In genomic region chr6:337782-338464, GRCh38 we compare ENCODE assay signal across 13 cellular contexts. TPM values are rescaled to one million over a fixed set of nuclear protein-coding genes. Genes with fewer than 3 reads are reported as not detected.
A peak's percentile ranks its signal among the peaks of the same experiment; 100 is the strongest.
DNase-seq lines count a peak whose midpoint lies in the region; ATAC-seq and TF ChIP-seq lines count a peak whose summit lies in the region.
"Had no signal": no experiment of that assay in that cellular context is flagged by ENCODE, and none has a peak within 500 bp of the region (broad histone marks: within the 10 kb centered on the region; RNA-seq: fewer than 3 reads in every experiment).

No MANE protein-coding gene starts in this region.

- H3K9me3 ChIP-seq in left ventricle myocardium inferior (replicated peaks) (no peaks in the 10 kb centered on the region), vagina (no peaks in the 10 kb centered on the region), MG63 (no peaks in the 10 kb centered on the region)

- ATAC-seq in Right ventricle myocardium superior (ENCODE audit: poor library complexity) = peak; percentile 24
- ATAC-seq in activated B cell treated with CpG ODN at 0.5 μM for 24 hours (ENCODE audit: low read depth) = peak; percentile 31
- ATAC-seq in effector memory CD8-positive, alpha-beta T cell (replicated peaks) = no peak
- ATAC-seq: SK-N-SH treated with all-trans-retinoic acid at 6 μM for 48 hours had no signal

- no peak for TF ChIP-seq POLR2A in vagina (IDR thresholded peaks at IDR 0.05)

- H3K4me3 ChIP-seq in left ventricle myocardium inferior (no peak overlapping the region), vagina (no peak overlapping the region), MG63 (no peak overlapping the region)

- H3K36me3 ChIP-seq in left ventricle myocardium inferior = no peaks in the 10 kb centered on the region
- no peaks in the 10 kb centered on the region for H3K36me3 ChIP-seq in vagina
- H3K36me3 ChIP-seq in MG63 = no peaks in the 10 kb centered on the region

- DNase-seq in Right ventricle myocardium superior = no peak
- no peak for DNase-seq in left ventricle myocardium inferior
- no peak for DNase-seq in activated B cell treated with CpG ODN at 0.5 μM for 24 hours
- DNase-seq in effector memory CD8-positive, alpha-beta T cell = no peak
- DNase-seq in DMS79 (lab: John Stamatoyannopoulos, UW) = no peak
- no peak for DNase-seq in vagina (ENCODE audit: extremely low spot score in 2 of 2)
- no peak for DNase-seq in MG63
- DNase-seq: effector CD8-positive, alpha-beta T cell; NCI-H2029; stimulated activated naive CD4-positive, alpha-beta T cell had no signal

- H3K27ac ChIP-seq in left ventricle myocardium inferior (replicated peaks) (no peak overlapping the region), vagina (no peak overlapping the region)

- POLR2A ChIA-PET in activated B cell treated with CpG ODN at 0.5 μM for 24 hours (lab: Charles Lee) = interaction anchor here (0.7 to 7.2 kb wide), 15 partner anchors 9 to 154 kb away, joined by 3 to 60 read pairs (median 5); partner anchors contain the start of genes DUSP22 and IRF4

- CTCF ChIA-PET in activated B cell treated with CpG ODN at 0.5 μM for 24 hours (lab: Charles Lee) = interaction anchor here (0.6 to 1.6 kb wide), 3 partner anchors 35 to 119 kb away, joined by 3 to 5 read pairs (median 4); no protein-coding TSS in a partner anchor

- H3K4me3 Mint-ChIP-seq in activated B cell treated with CpG ODN at 0.5 μM for 24 hours = peak overlapping the region; percentile 60
- H3K4me3 Mint-ChIP-seq in effector memory CD8-positive, alpha-beta T cell = peak overlapping the region; percentile 39 to 43
- H3K4me3 Mint-ChIP-seq in stimulated activated naive CD8-positive, alpha-beta T cell treated with anti-CD3 and anti-CD28 coated beads, Interleukin-15, Interleukin-2, amounts not matched to agents 100 ng/mL and 50 ng/mL, for 24 hours = peak overlapping the region; percentile 69

- intact Hi-C loops in Right ventricle myocardium superior (cut with DNase I) (no loop called here), left ventricle myocardium inferior (cut with micrococcal nuclease) (no loop called here), activated B cell treated with CpG ODN at 0.5 μM for 24 hours (cut with micrococcal nuclease) (loop anchor here (2.0 kb wide), 6 partner anchors 17 to 111 kb away; partner anchors contain the start of genes DUSP22 and IRF4), vagina (cut with DNase I) (no loop called here)

- TF ChIP-seq CTCF in left ventricle myocardium inferior (IDR thresholded peaks at IDR 0.05; ENCODE audit: borderline replicate concordance) (no peak), activated B cell treated with CpG ODN at 0.5 μM for 24 hours (IDR thresholded peaks at IDR 0.05) (no peak), vagina (IDR thresholded peaks at IDR 0.05) (no peak)

- H3K4me1 ChIP-seq in left ventricle myocardium inferior (peaks cover 58% of the 10 kb centered on the region), vagina (no peaks in the 10 kb centered on the region)

- H3K27me3 Mint-ChIP-seq in activated B cell treated with CpG ODN at 0.5 μM for 24 hours = no peaks in the 10 kb centered on the region
- no peaks in the 10 kb centered on the region for H3K27me3 Mint-ChIP-seq in effector memory CD8-positive, alpha-beta T cell
- H3K27me3 Mint-ChIP-seq in stimulated activated naive CD8-positive, alpha-beta T cell treated with anti-CD3 and anti-CD28 coated beads, Interleukin-15, Interleukin-2, amounts not matched to agents 100 ng/mL and 50 ng/mL, for 24 hours = no peaks in the 10 kb centered on the region

- no peaks in the 10 kb centered on the region for H3K9me3 Mint-ChIP-seq in activated B cell treated with CpG ODN at 0.5 μM for 24 hours
- no peaks in the 10 kb centered on the region for H3K9me3 Mint-ChIP-seq in effector memory CD8-positive, alpha-beta T cell
- H3K9me3 Mint-ChIP-seq in stimulated activated naive CD8-positive, alpha-beta T cell treated with anti-CD3 and anti-CD28 coated beads, Interleukin-15, Interleukin-2, amounts not matched to agents 100 ng/mL and 50 ng/mL, for 24 hours = no peaks in the 10 kb centered on the region

- H3K36me3 Mint-ChIP-seq in activated B cell treated with CpG ODN at 0.5 μM for 24 hours (ENCODE audit: low read depth) = peaks cover 17% of the 10 kb centered on the region
- H3K36me3 Mint-ChIP-seq in effector memory CD8-positive, alpha-beta T cell (ENCODE audit: insufficient read depth) = no peaks in the 10 kb centered on the region
- peaks cover 8% of the 10 kb centered on the region for H3K36me3 Mint-ChIP-seq in stimulated activated naive CD8-positive, alpha-beta T cell treated with anti-CD3 and anti-CD28 coated beads, Interleukin-15, Interleukin-2, amounts not matched to agents 100 ng/mL and 50 ng/mL, for 24 hours (ENCODE audit: low read depth)

- no peaks in the 10 kb centered on the region for H3K27me3 ChIP-seq in left ventricle myocardium inferior (ENCODE audit: low read depth)
- no peaks in the 10 kb centered on the region for H3K27me3 ChIP-seq in vagina
- H3K27me3 ChIP-seq in MG63 = no peaks in the 10 kb centered on the region

- H3K27ac Mint-ChIP-seq in activated B cell treated with CpG ODN at 0.5 μM for 24 hours = peak overlapping the region; percentile 78
- peak overlapping the region; percentile 49 to 60 for H3K27ac Mint-ChIP-seq in effector memory CD8-positive, alpha-beta T cell
- peak overlapping the region; percentile 80 for H3K27ac Mint-ChIP-seq in stimulated activated naive CD8-positive, alpha-beta T cell treated with anti-CD3 and anti-CD28 coated beads, Interleukin-15, Interleukin-2, amounts not matched to agents 100 ng/mL and 50 ng/mL, for 24 hours

- peaks cover 90% of the 10 kb centered on the region for H3K4me1 Mint-ChIP-seq in activated B cell treated with CpG ODN at 0.5 μM for 24 hours
- peaks cover 56 to 60% of the 10 kb centered on the region in 2 donors for H3K4me1 Mint-ChIP-seq in effector memory CD8-positive, alpha-beta T cell (ENCODE audit: low read depth in 2 of 2)
- peaks cover 72% of the 10 kb centered on the region for H3K4me1 Mint-ChIP-seq in stimulated activated naive CD8-positive, alpha-beta T cell treated with anti-CD3 and anti-CD28 coated beads, Interleukin-15, Interleukin-2, amounts not matched to agents 100 ng/mL and 50 ng/mL, for 24 hours (ENCODE audit: low read depth)

RNA-seq across cellular contexts. Expression of gene DUSP22, which starts 45.6 kb away (rescaled TPM):
- 50.5 TPM for total RNA-seq in Right ventricle myocardium superior
- 48.0 TPM for total RNA-seq in left ventricle myocardium inferior
- 137 and 153 TPM in 2 replicates for total RNA-seq in activated B cell treated with CpG ODN at 0.5 μM for 24 hours
- total RNA-seq in vagina = 57.5 TPM
- total RNA-seq in MG63 (2014; rRNA removed; shearing (Covaris generic); ENCODE audit: low replicate concordance) = 4.5 TPM in 2 replicates

RNA-seq across cellular contexts. Expression of gene IRF4, which starts 53.6 kb away (rescaled TPM):
- total RNA-seq in Right ventricle myocardium superior (0.54 TPM), left ventricle myocardium inferior (0.22 TPM), activated B cell treated with CpG ODN at 0.5 μM for 24 hours (417 and 426 TPM in 2 replicates), vagina (2.9 TPM)
- not detected in 2 replicates for total RNA-seq in MG63 (2014; rRNA removed; shearing (Covaris generic); ENCODE audit: low replicate concordance)
- total RNA-seq: glomerular endothelial cell had no signal

Comparison
In these comparisons a context has a peak if more than half of its experiments do, and no peak if none do; other contexts are left out.
1. RNA of gene IRF4, which starts 53.6 kb away (total RNA-seq): 417 to 426 TPM in activated B cell treated with CpG ODN at 0.5 μM for 24 hours; 2.9 TPM in vagina (single experiment), 0.54 TPM in Right ventricle myocardium superior (single experiment), 0.22 TPM in left ventricle myocardium inferior (single experiment) and not detected in MG63; every median in the first group is over 100 times any median in the second.
2. Peak in every context shown above with its lines, with median percentiles within 50 percentile points of each other: H3K27ac Mint-ChIP-seq and H3K4me3 Mint-ChIP-seq.